ENCODE assay signal across 11 cellular contexts in the genomic region with DNA sequence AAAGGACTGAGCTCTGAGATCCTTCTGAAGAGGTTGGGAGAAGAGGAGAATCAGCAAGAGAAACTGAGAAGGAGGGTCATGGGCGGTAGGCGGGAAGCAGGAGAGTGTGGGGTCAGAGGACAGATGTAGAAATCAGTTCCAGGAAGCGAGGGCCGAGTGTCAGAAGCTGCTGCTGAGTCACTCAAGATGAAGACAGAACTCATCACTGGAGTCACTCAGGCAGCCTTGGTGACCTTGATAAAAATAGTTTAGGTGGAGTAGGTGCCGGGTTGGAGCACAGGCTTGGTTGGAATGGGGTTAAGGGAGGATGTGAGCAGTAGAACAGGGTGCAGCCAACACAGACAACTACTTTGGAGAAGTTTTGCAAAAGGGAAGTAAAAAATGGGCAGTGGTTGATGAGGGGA. TPM values are rescaled to one million over a fixed set of nuclear protein-coding genes. Genes with fewer than 3 reads are reported as not detected.
DNase-seq lines count a peak whose midpoint lies in the region; ATAC-seq, FAIRE-seq and TF ChIP-seq lines count a peak whose summit lies in the region.
"Had no signal": no experiment of that assay in that cellular context is flagged by ENCODE, and none has a peak within 500 bp of the region (broad histone marks: within the 10 kb centered on the region; RNA-seq: fewer than 3 reads in every experiment).

No MANE protein-coding gene starts in this region.

- H3K4me1 ChIP-seq in A549 (peaks cover 18% of the 10 kb centered on the region), mucosa of descending colon (ENCODE audit: low read depth) (no peaks in the 10 kb centered on the region)

- no peak for TF ChIP-seq POLR2A in A549 (IDR thresholded peaks at IDR 0.05; ENCODE audit: low read length)

- H3K4me1 Mint-ChIP-seq in activated naive CD8-positive, alpha-beta T cell treated with anti-CD3 and anti-CD28 coated beads, Interleukin-2, amount 50 U/mL, for 24 hours, result peaks cover 31% of the 10 kb centered on the region
- H3K4me1 Mint-ChIP-seq in mesothelial cell of epicardium, result no peaks in the 10 kb centered on the region

- CTCF ChIA-PET in A549 (lab: Yijun Ruan, JAX), result no interaction called here

- peak overlapping the region; percentile 18 for H3K27ac Mint-ChIP-seq in activated naive CD8-positive, alpha-beta T cell treated with anti-CD3 and anti-CD28 coated beads, Interleukin-2, amount 50 U/mL, for 24 hours
- no peak overlapping the region for H3K27ac Mint-ChIP-seq in mesothelial cell of epicardium
- H3K27ac Mint-ChIP-seq: endodermal cell had no signal

- no peaks in the 10 kb centered on the region for H3K9me3 ChIP-seq in A549
- H3K9me3 ChIP-seq in mucosa of descending colon, result no peaks in the 10 kb centered on the region
- no peaks in the 10 kb centered on the region for H3K9me3 ChIP-seq in WERI-Rb-1 (ENCODE audit: severe bottlenecking)

- H3K27ac ChIP-seq in A549 (peak overlapping the region; percentile 58 to 69), WERI-Rb-1 (no peak overlapping the region)
- H3K27ac ChIP-seq: KMS-11, VCaP had no signal

- no peak overlapping the region for H3K4me3 ChIP-seq in A549
- no peak overlapping the region for H3K4me3 ChIP-seq in mucosa of descending colon
- H3K4me3 ChIP-seq in WERI-Rb-1 (ENCODE audit: low read depth, low read length), result no peak overlapping the region

- peak; percentile 85 to 91 for ATAC-seq in A549
- peak; percentile 73 for ATAC-seq in activated naive CD8-positive, alpha-beta T cell treated with anti-CD3 and anti-CD28 coated beads, Interleukin-2, amount 50 U/mL, for 24 hours
- peak; percentile 66 for ATAC-seq in mucosa of descending colon
- no peak for ATAC-seq in GM21737 (IDR thresholded peaks at IDR 0.05; ENCODE audit: unreplicated experiment)

- peak overlapping the region; percentile 57 for H3K4me2 ChIP-seq in A549
- H3K4me2 ChIP-seq: KMS-11 had no signal

- no peak for TF ChIP-seq RAD21 in A549 (conservative IDR thresholded peaks at IDR 0.05 in 1 of 2, IDR thresholded peaks at IDR 0.05 in 1 of 2)

- POLR2A ChIA-PET in A549 (lab: Yijun Ruan, JAX), result no interaction called here

- DNase-seq in A549 (ENCODE audit: low read depth in 1 of 2, low spot score in 1 of 2) (peak; percentile 76 to 77), NCI-H460 (ENCODE audit: extremely low read depth, low read depth) (peak; percentile 26), mucosa of descending colon (peak in 1 of 3 donors; percentile 13), WERI-Rb-1 (no peak), ecto neural progenitor cell (ENCODE audit: low spot score) (no peak), mesothelial cell of epicardium (ENCODE audit: low spot score in 2 of 2, unreplicated experiment in 2 of 2) (no peak)
- DNase-seq in activated naive CD8-positive, alpha-beta T cell treated with anti-CD3 and anti-CD28 coated beads, Interleukin-2, amount 50 U/mL, for 24 hours, result peak; percentile 39
- DNase-seq: endodermal cell had no signal

- TF ChIP-seq EP300 in A549 (IDR thresholded peaks at IDR 0.05), result no peak

- peak overlapping the region; percentile 25 for H3K4me3 Mint-ChIP-seq in activated naive CD8-positive, alpha-beta T cell treated with anti-CD3 and anti-CD28 coated beads, Interleukin-2, amount 50 U/mL, for 24 hours
- H3K4me3 Mint-ChIP-seq in mesothelial cell of epicardium, result no peak overlapping the region
- H3K4me3 Mint-ChIP-seq: endodermal cell had no signal

- H3K27me3 ChIP-seq in WERI-Rb-1 (ENCODE audit: insufficient read depth, low read depth, severe bottlenecking), result peaks cover 57% of the 10 kb centered on the region

- TF ChIP-seq CTCF in A549 (IDR thresholded peaks at IDR 0.05) (no peak), mucosa of descending colon (IDR thresholded peaks at IDR 0.05) (no peak), WERI-Rb-1 (IDR thresholded peaks at IDR 0.05; ENCODE audit: low read depth, low read length) (no peak), mesothelial cell of epicardium (IDR thresholded peaks at IDR 0.05; ENCODE audit: unreplicated experiment) (no peak)

- WGBS in A549 (ENCODE audit: missing lambda C conversion rate), result 10% methylated on average over 5 of the region's 5 CpGs

- intact Hi-C loops in mucosa of descending colon (cut with DNase I, micrococcal nuclease), result no loop called here

- H3K36me3 ChIP-seq in mucosa of descending colon (ENCODE audit: low read depth), result no peaks in the 10 kb centered on the region
- H3K36me3 ChIP-seq in WERI-Rb-1, result no peaks in the 10 kb centered on the region

- H3K9me3 Mint-ChIP-seq in activated naive CD8-positive, alpha-beta T cell treated with anti-CD3 and anti-CD28 coated beads, Interleukin-2, amount 50 U/mL, for 24 hours, result no peaks in the 10 kb centered on the region
- no peaks in the 10 kb centered on the region for H3K9me3 Mint-ChIP-seq in mesothelial cell of epicardium
- H3K9me3 Mint-ChIP-seq: endodermal cell had no signal

- H3K36me3 Mint-ChIP-seq in activated naive CD8-positive, alpha-beta T cell treated with anti-CD3 and anti-CD28 coated beads, Interleukin-2, amount 50 U/mL, for 24 hours (ENCODE audit: low read depth), result no peaks in the 10 kb centered on the region
- no peaks in the 10 kb centered on the region for H3K36me3 Mint-ChIP-seq in mesothelial cell of epicardium

- FAIRE-seq in A549 (lab: Jason Lieb, UNC), result no peak

- H3K27me3 Mint-ChIP-seq in activated naive CD8-positive, alpha-beta T cell treated with anti-CD3 and anti-CD28 coated beads, Interleukin-2, amount 50 U/mL, for 24 hours, result no peaks in the 10 kb centered on the region
- peaks cover 30% of the 10 kb centered on the region for H3K27me3 Mint-ChIP-seq in mesothelial cell of epicardium (ENCODE audit: low read depth)

TF ChIP-seq in A549, 52 proteins besides CTCF, POLR2A, EP300 and RAD21:
- TF ChIP-seq NR3C1 (IDR thresholded peaks at IDR 0.05) (no peak), SREBF2 (IDR thresholded peaks at IDR 0.05) (no peak), MAFK (IDR thresholded peaks at IDR 0.05; ENCODE audit: partially characterized antibody) (peak; percentile 77), NFE2L2 (conservative IDR thresholded peaks at IDR 0.05; ENCODE audit: low read length) (0 out of 2 replicates have a peak, but pooled peaks have one; percentile 27), FOSL2 (IDR thresholded peaks at IDR 0.05) (no peak), FOSL2 (CRISPR knock-in tag; IDR thresholded peaks at IDR 0.05) (peak; percentile 58), CEBPB (IDR thresholded peaks at IDR 0.05) (peak in 1 of 2 experiments; percentile 32; a peak in 1 of 4 replicates)
- TF ChIP-seq, protein P1, sequence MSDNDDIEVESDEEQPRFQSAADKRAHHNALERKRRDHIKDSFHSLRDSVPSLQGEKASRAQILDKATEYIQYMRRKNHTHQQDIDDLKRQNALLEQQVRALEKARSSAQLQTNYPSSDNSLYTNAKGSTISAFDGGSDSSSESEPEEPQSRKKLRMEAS (IDR thresholded peaks at IDR 0.05), result 0 out of 2 replicates have a peak, but pooled peaks have one; percentile 25

RNA-seq across cellular contexts. Expression of a gene that starts 6.1 kb away (rescaled TPM):
- polyA plus RNA-seq in A549 (2011; rRNA removed) (0.77 and 0.88 TPM in 2 replicates), A549 (2017; fragmentation: RNase III; extraction: RNeasy Plus Mini Kit Qiagen cat#74134 plus additional on column Dnase treatment) (0.84 to 1.5 TPM (median 1.3 TPM) in 3 replicates)
- 1.5 and 1.7 TPM in 2 replicates for polyA plus RNA-seq in A549 (2012; cell fraction: cytosol; rRNA removed)
- polyA plus RNA-seq in A549 (2012; cell fraction: nucleus; rRNA removed), result 6.5 and 6.6 TPM in 2 replicates
- 1.0 and 1.6 TPM in 2 replicates for polyA minus RNA-seq in A549 (2011; rRNA and poly(A)+ RNA removed)
- not detected in 2 replicates for total RNA-seq in NCI-H460 (2014; rRNA removed; shearing (Covaris generic))
- 0.50 TPM in 1 of 2 replicates, not detected in the other for polyA plus RNA-seq in NCI-H460 (2014; cell fraction: nucleus; rRNA removed)
- total RNA-seq in mucosa of descending colon (10 to 100 TPM in 1 of 3 donors, 1 to 10 TPM in 2; 4.5 to 13.0 (median 5.7) TPM), mesothelial cell of epicardium (0.29 TPM in 1 of 3 replicates, not detected in the others)

RNA-seq across cellular contexts. Expression of a gene that starts 36.7 kb away (rescaled TPM):
- polyA plus RNA-seq in A549 (2011; rRNA removed) (not detected in 2 replicates), A549 (2017; fragmentation: RNase III; extraction: RNeasy Plus Mini Kit Qiagen cat#74134 plus additional on column Dnase treatment) (not detected in 3 replicates)
- polyA plus RNA-seq in A549 (2012; cell fraction: cytosol; rRNA removed), result not detected in 2 replicates
- polyA plus RNA-seq in A549 (2012; cell fraction: nucleus; rRNA removed), result not detected in 2 replicates
- not detected in 2 replicates for polyA minus RNA-seq in A549 (2011; rRNA and poly(A)+ RNA removed)
- total RNA-seq in NCI-H460 (2014; rRNA removed; shearing (Covaris generic)), result not detected in 2 replicates
- polyA plus RNA-seq in NCI-H460 (2014; cell fraction: nucleus; rRNA removed), result not detected in 2 replicates
- total RNA-seq in mucosa of descending colon (not detected), mesothelial cell of epicardium (not detected in 3 replicates)
- total RNA-seq: endodermal cell had no signal

RNA-seq across cellular contexts. Expression of a gene that starts 39.7 kb away (rescaled TPM):
- not detected in 2 replicates for polyA plus RNA-seq in A549 (2011; rRNA removed)
- not detected in 2 replicates for polyA plus RNA-seq in A549 (2012; cell fraction: cytosol; rRNA removed)
- not detected in 2 replicates for polyA plus RNA-seq in A549 (2012; cell fraction: nucleus; rRNA removed)
- polyA plus RNA-seq in A549 (2017; fragmentation: RNase III; extraction: RNeasy Plus Mini Kit Qiagen cat#74134 plus additional on column Dnase treatment), result 0.04 TPM in 1 of 3 replicates, not detected in the others
- polyA minus RNA-seq in A549 (2011; rRNA and poly(A)+ RNA removed), result not detected in 2 replicates
- total RNA-seq in NCI-H460 (2014; rRNA removed; shearing (Covaris generic)), result under 0.01 TPM in 1 of 2 replicates, not detected in the other
- not detected in 2 replicates for polyA plus RNA-seq in NCI-H460 (2014; cell fraction: nucleus; rRNA removed)
- under 1 TPM in 1 of 3 donors, not detected in 2; 0.02 TPM for total RNA-seq in mucosa of descending colon
- 0.04 to 0.14 TPM (median 0.11 TPM) in 3 replicates for total RNA-seq in mesothelial cell of epicardium

RNA-seq across cellular contexts. Expression of a gene that starts 51.1 kb away (rescaled TPM):
- polyA plus RNA-seq in A549 (2011; rRNA removed) (16.1 and 20.0 TPM in 2 replicates), A549 (2017; fragmentation: RNase III; extraction: RNeasy Plus Mini Kit Qiagen cat#74134 plus additional on column Dnase treatment) (26.4 to 32.2 TPM (median 30.1 TPM) in 3 replicates)
- 55.4 and 66.6 TPM in 2 replicates for polyA plus RNA-seq in A549 (2012; cell fraction: cytosol; rRNA removed)
- 46.0 and 74.9 TPM in 2 replicates for polyA plus RNA-seq in A549 (2012; cell fraction: nucleus; rRNA removed)
- polyA minus RNA-seq in A549 (2011; rRNA and poly(A)+ RNA removed), result 12.4 and 15.4 TPM in 2 replicates
- total RNA-seq in NCI-H460 (2014; rRNA removed; shearing (Covaris generic)), result not detected in 2 replicates
- polyA plus RNA-seq in NCI-H460 (2014; cell fraction: nucleus; rRNA removed), result not detected in 2 replicates
- total RNA-seq in mucosa of descending colon (10 to 100 TPM; 39.2 to 63.4 (median 63.1) TPM), mesothelial cell of epicardium (4.9 to 6.5 TPM (median 5.3 TPM) in 3 replicates)

Comparison
In these comparisons a context has a peak if more than half of its experiments do, and no peak if none do; other contexts are left out.
1. DNase-seq: peak in A549 (2 of 2), NCI-H460 (single experiment) and activated naive CD8-positive, alpha-beta T cell treated with anti-CD3 and anti-CD28 coated beads, Interleukin-2, amount 50 U/mL, for 24 hours (single experiment); none in WERI-Rb-1 (single experiment), ecto neural progenitor cell (single experiment) and mesothelial cell of epicardium (0 of 2).